ENCODE assay signal across 2 cellular contexts in genomic region chr12:12720637-12721250, GRCh38.
TF ChIP-seq lines count a peak whose summit lies in the region.

No MANE protein-coding gene starts in this region.

TF ChIP-seq in A549, 52 proteins besides CTCF, POLR2A, EP300 and RAD21:
- TF ChIP-seq CEBPB (IDR thresholded peaks at IDR 0.05) (peak in 1 of 2 experiments; percentile 33; a peak in 1 of 4 replicates), RFX5 (IDR thresholded peaks at IDR 0.05) (no peak)

TF ChIP-seq in HepG2, 621 proteins besides CTCF, POLR2A, EP300 and RAD21:
- TF ChIP-seq POLR2G (IDR thresholded peaks at IDR 0.05; ENCODE audit: low read depth, low read length), result 0 out of 2 replicates have a peak, but pooled peaks have one; percentile 42
- no peak for TF ChIP-seq ERF (CRISPR knock-in tag; IDR thresholded peaks at IDR 0.05)
- no peak for TF ChIP-seq ZEB1 (IDR thresholded peaks at IDR 0.05; ENCODE audit: insufficient replicate concordance, low read depth)
- TF ChIP-seq NFE2L2 (IDR thresholded peaks at IDR 0.05; ENCODE audit: low read length), result no peak
- peak; percentile 20; the same call in 1 of the 2 replicates for TF ChIP-seq KMT2A (CRISPR knock-in tag; IDR thresholded peaks at IDR 0.05)
- 0 out of 2 replicates have a peak, but pooled peaks have one; percentile 7 for TF ChIP-seq SAP130 (CRISPR knock-in tag; IDR thresholded peaks at IDR 0.05; ENCODE audit: low read depth)
- no peak for TF ChIP-seq NFE2 (CRISPR knock-in tag; IDR thresholded peaks at IDR 0.05)
- peak; percentile 22 for TF ChIP-seq ASH2L (IDR thresholded peaks at IDR 0.05; ENCODE audit: insufficient read length, low read depth, low read length)
